ENCODE assay signal across 8 cellular contexts in the genomic region with DNA sequence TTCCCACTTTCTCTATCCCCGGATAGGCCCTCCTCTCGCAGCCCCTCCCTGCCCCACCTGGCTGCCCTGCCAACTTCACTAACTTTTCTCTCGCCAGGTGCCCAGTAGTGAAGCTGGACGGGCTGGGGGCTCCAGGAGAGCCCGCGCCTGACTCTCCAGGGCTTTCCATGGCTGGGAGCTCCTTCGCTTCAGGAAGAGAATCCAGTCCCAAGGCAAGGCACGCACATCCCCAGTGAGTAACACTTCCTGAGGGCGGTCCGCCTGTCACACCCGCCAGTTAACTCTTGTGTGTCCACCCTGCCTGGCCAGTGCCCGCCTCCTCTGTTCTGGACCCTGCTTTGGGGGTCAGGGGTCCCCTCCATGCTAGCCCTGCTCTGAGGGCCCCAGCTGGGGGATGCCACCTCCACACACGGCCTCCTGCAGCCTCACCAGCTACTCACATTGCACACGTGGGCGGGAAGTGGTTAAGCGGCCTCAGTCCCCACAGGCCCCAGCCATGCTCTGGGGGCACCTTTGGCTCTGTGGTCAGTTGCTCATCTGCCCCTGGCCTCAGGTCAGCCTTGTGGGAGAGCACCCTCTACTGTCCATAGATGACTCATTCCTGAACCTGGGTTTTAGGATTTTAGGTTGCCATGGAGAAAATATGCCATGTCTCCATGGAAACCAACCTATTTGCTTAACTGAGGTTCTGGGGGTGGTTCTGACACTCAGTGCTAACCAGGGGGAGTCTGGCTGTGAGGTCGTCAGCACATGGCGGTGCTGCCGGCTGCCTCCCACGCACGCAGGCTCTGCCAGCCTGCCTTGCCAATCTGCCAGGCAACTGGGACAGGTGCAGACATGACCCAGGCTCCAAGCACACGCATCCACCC. TPM values are rescaled to one million over a fixed set of nuclear protein-coding genes. Genes with fewer than 3 reads are reported as not detected.
DNase-seq lines count a peak whose midpoint lies in the region; ATAC-seq and TF ChIP-seq lines count a peak whose summit lies in the region.

A gene with protein sequence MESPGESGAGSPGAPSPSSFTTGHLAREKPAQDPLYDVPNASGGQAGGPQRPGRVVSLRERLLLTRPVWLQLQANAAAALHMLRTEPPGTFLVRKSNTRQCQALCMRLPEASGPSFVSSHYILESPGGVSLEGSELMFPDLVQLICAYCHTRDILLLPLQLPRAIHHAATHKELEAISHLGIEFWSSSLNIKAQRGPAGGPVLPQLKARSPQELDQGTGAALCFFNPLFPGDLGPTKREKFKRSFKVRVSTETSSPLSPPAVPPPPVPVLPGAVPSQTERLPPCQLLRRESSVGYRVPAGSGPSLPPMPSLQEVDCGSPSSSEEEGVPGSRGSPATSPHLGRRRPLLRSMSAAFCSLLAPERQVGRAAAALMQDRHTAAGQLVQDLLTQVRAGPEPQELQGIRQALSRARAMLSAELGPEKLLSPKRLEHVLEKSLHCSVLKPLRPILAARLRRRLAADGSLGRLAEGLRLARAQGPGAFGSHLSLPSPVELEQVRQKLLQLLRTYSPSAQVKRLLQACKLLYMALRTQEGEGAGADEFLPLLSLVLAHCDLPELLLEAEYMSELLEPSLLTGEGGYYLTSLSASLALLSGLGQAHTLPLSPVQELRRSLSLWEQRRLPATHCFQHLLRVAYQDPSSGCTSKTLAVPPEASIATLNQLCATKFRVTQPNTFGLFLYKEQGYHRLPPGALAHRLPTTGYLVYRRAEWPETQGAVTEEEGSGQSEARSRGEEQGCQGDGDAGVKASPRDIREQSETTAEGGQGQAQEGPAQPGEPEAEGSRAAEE (minus strand): TSS at position 201 of the 869 bp plus-strand sequence. CDS start 32 bp downstream, at position 169.

- H3K4me3 Mint-ChIP-seq in CD4-positive, alpha-beta memory T cell = peak within 1 kb of the TSS; percentile 80 to 90 (median 84)

- no peak within 1 kb of the TSS for H2AFZ ChIP-seq in hepatocyte

- peak within 1 kb of the TSS in 1 of 2 donors; percentile 41 for H3K4me3 ChIP-seq in CD4-positive, alpha-beta memory T cell (ENCODE audit: low read length in 2 of 2)
- peak within 1 kb of the TSS in 1 of 2 donors; percentile 18 for H3K4me3 ChIP-seq in body of pancreas
- peak within 1 kb of the TSS; percentile 27 for H3K4me3 ChIP-seq in hepatocyte
- H3K4me3 ChIP-seq in psoas muscle = peak within 1 kb of the TSS; percentile 78

- peak within 1 kb of the TSS in 6 of 7 donors; percentile 6 to 75 (median 58) for H3K27ac Mint-ChIP-seq in CD4-positive, alpha-beta memory T cell

- peaks cover 12 to 32% of the 10 kb centered on the region in 2 donors for H3K36me3 Mint-ChIP-seq in CD4-positive, alpha-beta memory T cell

- CTCF ChIA-PET in CD4-positive, alpha-beta memory T cell (lab: Charles Lee; ENCODE audit: partially characterized antibody) = interaction anchor here (1.3 to 8.6 kb wide), 3 partner anchors 8 to 50 kb away, joined by 3 to 110 read pairs (median 10); a partner anchor contains a TSS

- H4K20me1 ChIP-seq in hepatocyte (ENCODE audit: insufficient read depth, poor library complexity, severe bottlenecking) = no peaks in the 10 kb centered on the region

- H3K9me2 ChIP-seq in hepatocyte (replicated peaks; ENCODE audit: insufficient read depth) = no peaks in the 10 kb centered on the region

- no peaks in the 10 kb centered on the region for H3K9me3 ChIP-seq in CD4-positive, alpha-beta memory T cell (ENCODE audit: control insufficient read depth in 1 of 2, low read length in 2 of 2)
- no peaks in the 10 kb centered on the region for H3K9me3 ChIP-seq in body of pancreas
- H3K9me3 ChIP-seq in hepatocyte (ENCODE audit: low read depth) = no peaks in the 10 kb centered on the region
- no peaks in the 10 kb centered on the region for H3K9me3 ChIP-seq in psoas muscle

- H3K27me3 ChIP-seq in CD4-positive, alpha-beta memory T cell (ENCODE audit: insufficient read depth, low read length) = no peaks in the 10 kb centered on the region
- H3K27me3 ChIP-seq in body of pancreas = no peaks in the 10 kb centered on the region
- no peaks in the 10 kb centered on the region for H3K27me3 ChIP-seq in hepatocyte
- no peaks in the 10 kb centered on the region for H3K27me3 ChIP-seq in psoas muscle (ENCODE audit: insufficient read depth in 3 of 3, low read length in 2 of 3)

- H3K4me1 Mint-ChIP-seq in CD4-positive, alpha-beta memory T cell = peaks cover 10 to 27% (median 16%) of the 10 kb centered on the region in 4 donors

- peaks cover 31% of the 10 kb centered on the region for H3K36me3 ChIP-seq in CD4-positive, alpha-beta memory T cell (ENCODE audit: insufficient read depth, low read length)
- H3K36me3 ChIP-seq in body of pancreas (replicated peaks in 1 of 2; ENCODE audit: insufficient read depth in 1 of 2, low read depth in 2 of 2) (peaks cover 1 to 13% of the 10 kb centered on the region in 2 donors), hepatocyte (replicated peaks; ENCODE audit: insufficient read depth, low read depth) (no peaks in the 10 kb centered on the region), psoas muscle (ENCODE audit: insufficient read depth in 1 of 2, low read depth in 1 of 2) (peaks cover 0 to 64% of the 10 kb centered on the region in 2 donors)

- peaks cover 18% of the 10 kb centered on the region for H3K4me1 ChIP-seq in CD4-positive, alpha-beta memory T cell (ENCODE audit: insufficient read depth, low read length)
- H3K4me1 ChIP-seq in body of pancreas = peaks cover 30% of the 10 kb centered on the region
- H3K4me1 ChIP-seq in hepatocyte (ENCODE audit: insufficient read depth) = peaks cover 19% of the 10 kb centered on the region
- peaks cover 31% of the 10 kb centered on the region for H3K4me1 ChIP-seq in psoas muscle

- no peaks in the 10 kb centered on the region for H3K27me3 Mint-ChIP-seq in CD4-positive, alpha-beta memory T cell

- ATAC-seq in body of pancreas (peak; percentile 72), psoas muscle (peak; percentile 83 to 90 (median 88)), HG03565 (IDR thresholded peaks at IDR 0.05; ENCODE audit: unreplicated experiment) (no peak)

- peaks cover 0 to 3% (median 0%) of the 10 kb centered on the region in 8 donors for H3K9me3 Mint-ChIP-seq in CD4-positive, alpha-beta memory T cell

- POLR2A ChIA-PET in CD4-positive, alpha-beta memory T cell (lab: Charles Lee; ENCODE audit: partially characterized antibody) = interaction anchor here (2.2 to 2.8 kb wide), 2 partner anchors 8 to 25 kb away, joined by 9 to 15 read pairs; a partner anchor contains a TSS

- TF ChIP-seq POLR2A in body of pancreas (IDR thresholded peaks at IDR 0.05) = peak in 2 of 3 donors; percentile 45 to 52

- 3 to 4% methylated on average over 9 to 21 of the region's 22 CpGs for WGBS in body of pancreas, 2 donors
- 20% methylated on average over 22 of the region's 22 CpGs for WGBS in hepatocyte (ENCODE audit: low lambda C conversion rate, missing lambda C conversion rate)
- WGBS in psoas muscle, 3 donors = 3 to 5% (median 4%) methylated on average over 22 of the region's 22 CpGs

- TF ChIP-seq CTCF in body of pancreas (IDR thresholded peaks at IDR 0.05) (peak in 4 of 7 experiments; percentile 25 to 38 (median 32)), hepatocyte (IDR thresholded peaks at IDR 0.05; ENCODE audit: poor library complexity) (peak; percentile 54), psoas muscle (IDR thresholded peaks at IDR 0.05) (peak; percentile 46)

- peak within 1 kb of the TSS; percentile 96 for H3K4me2 ChIP-seq in hepatocyte

- intact Hi-C loops in CD4-positive, alpha-beta memory T cell (cut with micrococcal nuclease) = no loop called here
- intact Hi-C loops in body of pancreas (cut with DNase I) = no loop called here
- intact Hi-C loops in psoas muscle (cut with DNase I) = no loop called here

- DNase-seq in CD4-positive, alpha-beta memory T cell = peak in 3 of 5 donors; percentile 25 to 64 (median 36)
- DNase-seq in GM19238 (ENCODE audit: insufficient read length, low spot score) (peak; percentile 74), HS-27A (ENCODE audit: low read depth) (peak; percentile 98), SHP77 treated with DMSO at 0.1 percent for 48 hours (lab: John Stamatoyannopoulos, UW) (peak; percentile 92), body of pancreas (peak; percentile 56 to 75 (median 65)), hepatocyte (ENCODE audit: low spot score) (peak; percentile 85), psoas muscle (peak; percentile 69 to 82)

- H3K79me2 ChIP-seq in hepatocyte = peaks cover 7% of the 10 kb centered on the region

- peak within 1 kb of the TSS; percentile 29 for H3K27ac ChIP-seq in CD4-positive, alpha-beta memory T cell (ENCODE audit: low read depth, low read length)
- H3K27ac ChIP-seq in body of pancreas = peak within 1 kb of the TSS in 3 of 4 donors; percentile 31 to 74 (median 69)
- H3K27ac ChIP-seq in hepatocyte = peak within 1 kb of the TSS; percentile 81
- H3K27ac ChIP-seq in psoas muscle = peak within 1 kb of the TSS; percentile 89

RNA-seq across cellular contexts. Expression of the gene that starts here (rescaled TPM):
- total RNA-seq in CD4-positive, alpha-beta memory T cell = 10 to 100 TPM in 1 of 2 experiments, 1 to 10 TPM in 1; 5.8 to 10.1 TPM
- polyA plus RNA-seq in CD4-positive, alpha-beta memory T cell = 1 to 10 TPM; 2.1 to 4.9 TPM
- total RNA-seq in body of pancreas (10 to 100 TPM in 1 of 2 donors, under 1 TPM in 1; 0.99 to 11.4 TPM), hepatocyte (4.3 and 6.2 TPM in 2 replicates), psoas muscle (1 to 10 TPM; 3.9 to 6.9 (median 6.1) TPM)
- polyA plus RNA-seq in hepatocyte (9.5 and 12.8 TPM in 2 replicates), psoas muscle (10 to 100 TPM in 1 of 3 donors, 1 to 10 TPM in 2; 1.2 to 38.0 (median 2.0) TPM)

Comparison
In these comparisons a context has a peak if more than half of its experiments do, and no peak if none do; other contexts are left out.
1. DNase-seq: peak in every context shown above with its lines; median percentile 98 in HS-27A; 92 in SHP77 treated with DMSO at 0.1 percent for 48 hours; 85 in hepatocyte; 76 in psoas muscle; 74 in GM19238; 65 in body of pancreas; 36 in CD4-positive, alpha-beta memory T cell.
2. H3K27ac ChIP-seq: peak in every context shown above with its lines; median percentile 89 in psoas muscle; 81 in hepatocyte; 69 in body of pancreas; 29 in CD4-positive, alpha-beta memory T cell.